17 cellular contexts compared by ENCODE assay signal in genomic region chr13:44955421-44955820, GRCh38. TPM values are rescaled to one million over a fixed set of nuclear protein-coding genes. Genes with fewer than 3 reads are reported as not detected.
DNase-seq lines count a peak whose midpoint lies in the region; ATAC-seq and TF ChIP-seq lines count a peak whose summit lies in the region.
"Had no signal": no experiment of that assay in that cellular context is flagged by ENCODE, and none has a peak within 500 bp of the region (broad histone marks: within the 10 kb centered on the region; RNA-seq: fewer than 3 reads in every experiment).

No MANE protein-coding gene starts in this region.

- H3K79me2 ChIP-seq in OCI-LY7 (ENCODE audit: insufficient read depth, low read depth, low read length), result no peaks in the 10 kb centered on the region

- no peak overlapping the region for H3K4me2 ChIP-seq in OCI-LY7 (ENCODE audit: low read length)

- no peaks in the 10 kb centered on the region for H3K27me3 ChIP-seq in thyroid gland

- DNase-seq in SIG-M5 treated with dmso at 0.1 percent for 504 hours (lab: John Stamatoyannopoulos, UW; ENCODE audit: unreplicated experiment) (peak; percentile 6), SIG-M5 (lab: John Stamatoyannopoulos, UW) (no peak), endothelial cell (ENCODE audit: low spot score) (no peak), medulla oblongata (ENCODE audit: extremely low spot score) (peak; percentile 37), thyroid gland (peak; percentile 83 to 90), OCI-LY7 (ENCODE audit: low spot score) (no peak)
- no peak for DNase-seq in activated CD4-positive, CD25-positive, alpha-beta regulatory T cell (lab: John Stamatoyannopoulos, UW)
- DNase-seq: COR-L47, DMS53, H9, Kasumi-1, NCI-H1417, NCI-H2029, NCI-H524, OCI-M1 had no signal

- H4K20me1 ChIP-seq in OCI-LY7 (ENCODE audit: insufficient read depth, low read length), result no peaks in the 10 kb centered on the region

- no peak for TF ChIP-seq POLR2A in thyroid gland (IDR thresholded peaks at IDR 0.05)

- H3K36me3 ChIP-seq in thyroid gland, result no peaks in the 10 kb centered on the region
- peaks cover 75% of the 10 kb centered on the region for H3K36me3 ChIP-seq in OCI-LY7 (ENCODE audit: insufficient read depth, low read length)

- no peaks in the 10 kb centered on the region for H3K27me3 Mint-ChIP-seq in endothelial cell (ENCODE audit: unreplicated experiment)

- H3K27ac Mint-ChIP-seq in endothelial cell (ENCODE audit: unreplicated experiment), result peak overlapping the region; percentile 55

- H2AFZ ChIP-seq in OCI-LY7 (ENCODE audit: low read length), result no peak overlapping the region

- BruUV-seq in OCI-LY7 (replicated peaks; lab: Mats Ljungman, UMichigan), result no TSS peak

- CTCF ChIA-PET in OCI-LY7 (lab: Charles Lee; ENCODE audit: unreplicated experiment), result no interaction called here

- no peak overlapping the region for H3K4me3 Mint-ChIP-seq in endothelial cell (ENCODE audit: unreplicated experiment)
- H3K4me3 Mint-ChIP-seq: CD14-positive monocyte, H9 had no signal

- TF ChIP-seq CTCF in endothelial cell (IDR thresholded peaks at IDR 0.05; ENCODE audit: unreplicated experiment), result no peak
- TF ChIP-seq CTCF in thyroid gland (IDR thresholded peaks at IDR 0.05), result no peak
- no peak for TF ChIP-seq CTCF in OCI-LY7 (conservative IDR thresholded peaks at IDR 0.05; ENCODE audit: low read length)

- no peak overlapping the region for H3K4me3 ChIP-seq in thyroid gland (replicated peaks in 1 of 3)
- H3K4me3 ChIP-seq in OCI-LY7 (ENCODE audit: low read depth, low read length, poor library complexity, severe bottlenecking), result no peak overlapping the region

- H3K9me3 ChIP-seq in thyroid gland (no peaks in the 10 kb centered on the region), OCI-LY7 (ENCODE audit: low read length) (no peaks in the 10 kb centered on the region)

- POLR2A ChIA-PET in OCI-LY7 (lab: Charles Lee), result no interaction called here

- H3K36me3 Mint-ChIP-seq in endothelial cell (ENCODE audit: low read depth, unreplicated experiment), result no peaks in the 10 kb centered on the region

- H3K9me3 Mint-ChIP-seq in endothelial cell (ENCODE audit: unreplicated experiment), result no peaks in the 10 kb centered on the region
- H3K9me3 Mint-ChIP-seq: CD14-positive monocyte, H9 had no signal

- no peaks in the 10 kb centered on the region for H3K9me2 ChIP-seq in OCI-LY7 (ENCODE audit: insufficient read depth, low read length)

- H3K27ac ChIP-seq in thyroid gland, result peak overlapping the region; percentile 26 to 70 (median 59)
- no peak overlapping the region for H3K27ac ChIP-seq in OCI-LY7 (ENCODE audit: low read depth, low read length, poor library complexity, severe bottlenecking)

- H3K4me1 ChIP-seq in thyroid gland (peaks cover 0 to 13% of the 10 kb centered on the region in 2 donors), OCI-LY7 (ENCODE audit: insufficient read depth, low read length, poor library complexity, severe bottlenecking) (no peaks in the 10 kb centered on the region)

- no peak for ATAC-seq in HG03469 (IDR thresholded peaks at IDR 0.05; ENCODE audit: unreplicated experiment)

- WGBS in thyroid gland, 2 donors, result 41 to 44% methylated on average over 3 of the region's 3 CpGs

- intact Hi-C loops in thyroid gland (cut with DNase I), result no loop called here
- intact Hi-C loops in OCI-LY7 (cut with micrococcal nuclease; ENCODE audit: unreplicated experiment), result no loop called here

- peaks cover 8% of the 10 kb centered on the region for H3K4me1 Mint-ChIP-seq in endothelial cell (ENCODE audit: unreplicated experiment)
- H3K4me1 Mint-ChIP-seq: CD14-positive monocyte, H9 had no signal

RNA-seq across cellular contexts. Expression of gene NUFIP1, which starts 33.9 kb away (rescaled TPM):
- total RNA-seq in endothelial cell (ENCODE audit: unreplicated experiment) (7.0 TPM), thyroid gland (1 to 10 TPM; 3.2 to 4.3 (median 3.5) TPM), OCI-LY7 (2022) (11.3 and 11.4 TPM in 2 replicates)
- total RNA-seq in OCI-LY7 (2014; rRNA removed; shearing (Covaris generic)), result 5.4 and 6.8 TPM in 2 replicates

RNA-seq across cellular contexts. Expression of gene GPALPP1, which starts 33.9 kb away (rescaled TPM):
- total RNA-seq in endothelial cell (ENCODE audit: unreplicated experiment) (26.1 TPM), thyroid gland (10 to 100 TPM; 30.1 to 44.4 (median 35.2) TPM), OCI-LY7 (2022) (40.1 and 41.0 TPM in 2 replicates)
- 50.1 and 54.5 TPM in 2 replicates for total RNA-seq in OCI-LY7 (2014; rRNA removed; shearing (Covaris generic))

Comparison
In these comparisons a context has a peak if more than half of its experiments do, and no peak if none do; other contexts are left out.
1. DNase-seq: peak in SIG-M5 treated with dmso at 0.1 percent for 504 hours (single experiment), medulla oblongata (single experiment) and thyroid gland (2 of 2); none in SIG-M5 (single experiment), endothelial cell (single experiment), activated CD4-positive, CD25-positive, alpha-beta regulatory T cell (0 of 4) and OCI-LY7 (single experiment).